Comparison of ENCODE assay signal across 8 cellular contexts in the genomic region with DNA sequence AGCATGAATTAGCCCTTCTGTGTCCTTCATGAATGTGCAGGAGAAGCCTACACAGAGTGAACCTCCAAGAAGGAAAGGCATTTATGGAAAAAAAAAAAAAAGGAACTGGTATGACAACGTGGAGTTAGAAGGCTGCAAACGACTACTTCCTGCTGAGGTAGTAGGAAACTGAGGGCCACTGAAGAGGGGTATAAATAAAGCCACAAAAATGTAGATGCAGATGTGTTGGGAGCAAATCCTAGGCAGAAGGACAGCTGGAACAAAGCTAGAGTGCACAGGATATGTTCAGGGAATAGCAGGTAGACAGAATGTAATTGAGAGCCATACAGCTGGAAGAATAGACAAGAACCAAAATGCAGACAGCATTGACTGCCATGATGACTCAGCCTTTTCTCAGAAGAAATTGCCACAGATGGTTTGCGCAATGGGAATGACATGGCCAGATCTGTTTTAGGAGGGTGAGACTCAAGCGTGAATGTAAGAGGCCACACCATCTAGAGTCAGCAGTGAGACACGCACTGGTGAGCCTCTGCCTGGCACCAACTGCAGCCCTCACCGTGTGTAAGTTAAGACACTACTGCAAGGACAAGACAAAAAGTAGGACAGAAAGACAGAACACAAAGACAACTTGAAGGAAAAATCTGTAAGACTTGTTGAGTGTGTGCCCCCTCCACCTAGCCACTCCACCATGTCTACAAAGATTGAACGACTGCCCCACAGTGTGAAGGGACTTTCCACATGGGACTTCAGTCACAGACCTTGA.
A peak's percentile ranks its signal among the peaks of the same experiment; 100 is the strongest.
DNase-seq lines count a peak whose midpoint lies in the region; ATAC-seq and TF ChIP-seq lines count a peak whose summit lies in the region.

No MANE protein-coding gene starts in this region.

- H3K9me3 ChIP-seq in gastrocnemius medialis: no peaks in the 10 kb centered on the region

- H3K36me3 ChIP-seq in gastrocnemius medialis: no peaks in the 10 kb centered on the region

- no peaks in the 10 kb centered on the region for H3K36me3 Mint-ChIP-seq in activated CD4-positive, alpha-beta memory T cell treated with anti-CD3 and anti-CD28 coated beads for 36 hours

- intact Hi-C loops in activated CD4-positive, alpha-beta memory T cell treated with anti-CD3 and anti-CD28 coated beads for 36 hours (cut with micrococcal nuclease): no loop called here
- intact Hi-C loops in Right ventricle myocardium superior (cut with DNase I): no loop called here
- intact Hi-C loops in gastrocnemius medialis (cut with DNase I; ENCODE audit: low total_unique reads): loop anchor here (1.0 to 5.0 kb wide), 3 partner anchors 42 to 201 kb away; a partner anchor contains a TSS

- H3K27ac ChIP-seq in gastrocnemius medialis: peak overlapping the region; percentile 88 to 94 (median 89)

- H3K9me3 Mint-ChIP-seq in activated CD4-positive, alpha-beta memory T cell treated with anti-CD3 and anti-CD28 coated beads for 36 hours: no peaks in the 10 kb centered on the region

- H3K27me3 Mint-ChIP-seq in activated CD4-positive, alpha-beta memory T cell treated with anti-CD3 and anti-CD28 coated beads for 36 hours: peaks cover 7% of the 10 kb centered on the region

- no peak overlapping the region for H3K27ac Mint-ChIP-seq in activated CD4-positive, alpha-beta memory T cell treated with anti-CD3 and anti-CD28 coated beads for 36 hours

- H3K4me3 ChIP-seq in gastrocnemius medialis: peak overlapping the region in 1 of 4 donors; percentile 23

- ATAC-seq in Right ventricle myocardium superior (ENCODE audit: poor library complexity): peak; percentile 79
- ATAC-seq in gastrocnemius medialis: peak; percentile 93
- ATAC-seq in HG03457 (IDR thresholded peaks at IDR 0.05; ENCODE audit: unreplicated experiment): no peak
- no peak for ATAC-seq in HG03108 (IDR thresholded peaks at IDR 0.05; ENCODE audit: unreplicated experiment)
- ATAC-seq in GM19452 (IDR thresholded peaks at IDR 0.05; ENCODE audit: unreplicated experiment): no peak

- DNase-seq in DMS 273 treated with DMSO at 0.1 percent for 48 hours (lab: John Stamatoyannopoulos, UW) (peak; percentile 30), HK-2 (ENCODE audit: unreplicated experiment) (peak; percentile 75), Right ventricle myocardium superior (peak; percentile 73), gastrocnemius medialis (peak; percentile 94 to 96)
- DNase-seq in activated CD4-positive, alpha-beta memory T cell treated with anti-CD3 and anti-CD28 coated beads for 36 hours: peak; percentile 45

- H3K4me1 Mint-ChIP-seq in activated CD4-positive, alpha-beta memory T cell treated with anti-CD3 and anti-CD28 coated beads for 36 hours (ENCODE audit: low read depth): peaks cover 4% of the 10 kb centered on the region

- peak in 1 of 2 donors; percentile 44 for TF ChIP-seq POLR2A in gastrocnemius medialis (IDR thresholded peaks at IDR 0.05)

- TF ChIP-seq CTCF in gastrocnemius medialis (IDR thresholded peaks at IDR 0.05 in 4 of 5, conservative IDR thresholded peaks at IDR 0.05 in 1 of 5): peak in 1 of 5 experiments; percentile 19

- peaks cover 85 to 87% of the 10 kb centered on the region in 2 donors for H3K4me1 ChIP-seq in gastrocnemius medialis

- in situ Hi-C loops in gastrocnemius medialis (cut with MboI; ENCODE audit: low sequenced_read_pairs in 4 of 4): loop anchor here in 1 of 4 donors (5.0 kb wide), 1 partner anchor 80 kb away; a partner anchor contains a TSS

- CTCF ChIA-PET in activated CD4-positive, alpha-beta memory T cell treated with anti-CD3 and anti-CD28 coated beads for 36 hours (lab: Charles Lee): interaction anchor here (0.6 kb wide), 1 partner anchor 552 kb away, joined by 3 read pairs; no protein-coding TSS in a partner anchor

- POLR2A ChIA-PET in activated CD4-positive, alpha-beta memory T cell treated with anti-CD3 and anti-CD28 coated beads for 36 hours (lab: Charles Lee): no interaction called here

- H3K27me3 ChIP-seq in gastrocnemius medialis: no peaks in the 10 kb centered on the region

- H3K4me3 Mint-ChIP-seq in activated CD4-positive, alpha-beta memory T cell treated with anti-CD3 and anti-CD28 coated beads for 36 hours: no peak overlapping the region

Comparison
In these comparisons a context has a peak if more than half of its experiments do, and no peak if none do; other contexts are left out.
1. DNase-seq: peak in every context shown above with its lines; median percentile 95 in gastrocnemius medialis; 75 in HK-2; 73 in Right ventricle myocardium superior; 45 in activated CD4-positive, alpha-beta memory T cell treated with anti-CD3 and anti-CD28 coated beads for 36 hours; 30 in DMS 273 treated with DMSO at 0.1 percent for 48 hours.
2. ATAC-seq: peak in Right ventricle myocardium superior (single experiment) and gastrocnemius medialis (2 of 2); none in HG03457 (single experiment), HG03108 (single experiment) and GM19452 (single experiment).